14 cellular contexts compared by ENCODE assay signal in the genomic region with DNA sequence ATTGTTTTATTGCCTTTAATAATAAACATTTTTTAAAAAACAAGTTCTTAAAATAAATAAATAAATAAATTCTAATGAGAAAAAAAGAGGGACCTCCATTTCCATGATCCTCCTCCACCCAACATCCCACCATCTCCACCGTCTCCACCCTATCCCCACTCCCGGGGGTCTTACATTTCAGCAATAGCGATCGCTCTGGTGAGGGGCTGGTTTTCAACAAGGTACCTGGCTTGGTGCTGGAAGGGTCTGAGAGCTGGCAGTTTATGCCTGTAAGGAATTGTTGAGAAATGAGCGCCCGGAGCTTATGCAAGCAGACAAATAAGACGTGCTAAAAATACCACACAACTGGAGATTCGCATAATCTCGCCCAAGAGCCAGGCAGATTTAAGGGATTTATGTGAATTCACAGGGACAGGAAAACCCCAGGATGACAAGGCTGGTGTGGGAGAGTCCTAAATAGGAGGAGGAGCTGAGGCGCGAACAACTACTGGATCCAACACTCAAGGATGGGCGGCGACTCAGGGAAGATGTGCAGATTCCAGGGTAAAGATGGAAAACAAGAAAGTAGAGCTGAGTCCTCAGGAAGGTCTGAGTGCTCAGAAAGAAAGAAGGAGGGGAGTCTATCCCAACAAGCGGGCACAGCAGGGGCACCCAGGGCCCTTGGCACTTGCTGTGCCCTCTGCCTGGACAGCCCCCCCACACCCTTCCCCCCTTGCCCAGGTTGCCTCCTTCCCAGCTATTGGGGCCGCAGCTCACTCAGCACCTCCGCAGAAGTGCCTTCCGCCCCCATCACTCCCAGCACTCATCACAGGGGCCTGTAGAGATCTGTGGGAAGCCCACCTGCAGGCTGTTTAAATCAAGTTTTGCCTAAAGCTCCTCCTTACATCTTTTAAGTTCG. TPM values are rescaled to one million over a fixed set of nuclear protein-coding genes. Genes with fewer than 3 reads are reported as not detected.
A peak's percentile ranks its signal among the peaks of the same experiment; 100 is the strongest.
DNase-seq lines count a peak whose midpoint lies in the region; ATAC-seq and TF ChIP-seq lines count a peak whose summit lies in the region.
"Had no signal": no experiment of that assay in that cellular context is flagged by ENCODE, and none has a peak within 500 bp of the region (broad histone marks: within the 10 kb centered on the region; RNA-seq: fewer than 3 reads in every experiment).

No MANE protein-coding gene starts in this region.

- peaks cover 62% of the 10 kb centered on the region for H3K36me3 Mint-ChIP-seq in activated naive CD4-positive, alpha-beta T cell treated with anti-CD3 and anti-CD28 coated beads, Interleukin-2, amount 10 ng/mL, durations not matched to agents 7 days and 5 days
- peaks cover 84% of the 10 kb centered on the region for H3K36me3 Mint-ChIP-seq in activated T-helper 17 cell treated with anti-CD3 and anti-CD28 coated beads, Interleukin-2, amount 50 U/mL, for 72 hours (ENCODE audit: low read depth)

- H3K36me3 ChIP-seq in suprapubic skin, result peaks cover 9% of the 10 kb centered on the region

- H3K27me3 Mint-ChIP-seq in activated naive CD4-positive, alpha-beta T cell treated with anti-CD3 and anti-CD28 coated beads, Interleukin-2, amount 10 ng/mL, durations not matched to agents 7 days and 5 days, result no peaks in the 10 kb centered on the region
- no peaks in the 10 kb centered on the region for H3K27me3 Mint-ChIP-seq in activated T-helper 17 cell treated with anti-CD3 and anti-CD28 coated beads, Interleukin-2, amount 50 U/mL, for 72 hours
- H3K27me3 Mint-ChIP-seq: B cell had no signal

- H3K4me1 Mint-ChIP-seq in activated naive CD4-positive, alpha-beta T cell treated with anti-CD3 and anti-CD28 coated beads, Interleukin-2, amount 10 ng/mL, durations not matched to agents 7 days and 5 days, result peaks cover 56% of the 10 kb centered on the region
- H3K4me1 Mint-ChIP-seq in activated T-helper 17 cell treated with anti-CD3 and anti-CD28 coated beads, Interleukin-2, amount 50 U/mL, for 72 hours, result peaks cover 25% of the 10 kb centered on the region

- no peak overlapping the region for H3K27ac ChIP-seq in suprapubic skin
- H3K27ac ChIP-seq: epithelial cell of prostate had no signal

- no peaks in the 10 kb centered on the region for H3K9me3 ChIP-seq in suprapubic skin

- no peak for DNase-seq in activated naive CD4-positive, alpha-beta T cell treated with anti-CD3 and anti-CD28 coated beads, Interleukin-2, amount 10 ng/mL, durations not matched to agents 7 days and 5 days
- no peak for DNase-seq in activated naive CD4-positive, alpha-beta T cell treated with anti-CD3 and anti-CD28 coated beads, Interleukin-2, amount 50 U/mL, for 16 hours
- DNase-seq in iPS-NIHi11 (ENCODE audit: low spot score) (peak; percentile 45), suprapubic skin (ENCODE audit: low spot score in 2 of 2) (peak; percentile 44 to 63), NCI-H2107 treated with DMSO at 0.1 percent for 48 hours (lab: John Stamatoyannopoulos, UW; ENCODE audit: unreplicated experiment) (no peak), cardiac septum (ENCODE audit: low spot score) (no peak), T1000 (lab: John Stamatoyannopoulos, UW) (no peak)
- DNase-seq: islet precursor cell; natural killer cell; NCI-H1436 treated with DMSO at 0.1 percent for 48 hours; stimulated activated CD4-positive, alpha-beta T cell treated with anti-CD3 and anti-CD28 coated beads, Interleukin-12 subunit alpha, Interleukin-12 subunit beta, amount 100 ng/mL, for 4 hours had no signal

- ATAC-seq in activated T-helper 17 cell treated with anti-CD3 and anti-CD28 coated beads, Interleukin-2, amount 50 U/mL, for 72 hours (replicated peaks), result no peak
- ATAC-seq: natural killer cell had no signal

- H3K27ac Mint-ChIP-seq in activated naive CD4-positive, alpha-beta T cell treated with anti-CD3 and anti-CD28 coated beads, Interleukin-2, amount 10 ng/mL, durations not matched to agents 7 days and 5 days, result peak overlapping the region; percentile 69
- H3K27ac Mint-ChIP-seq in activated T-helper 17 cell treated with anti-CD3 and anti-CD28 coated beads, Interleukin-2, amount 50 U/mL, for 72 hours, result peak overlapping the region; percentile 77
- H3K27ac Mint-ChIP-seq: B cell, natural killer cell had no signal

- TF ChIP-seq POLR2A in suprapubic skin (IDR thresholded peaks at IDR 0.05), result no peak

- H3K27me3 ChIP-seq in suprapubic skin, result no peaks in the 10 kb centered on the region

- no peak overlapping the region for H3K4me3 ChIP-seq in suprapubic skin

- intact Hi-C loops in cardiac septum (cut with DNase I), result no loop called here

- H3K9me3 Mint-ChIP-seq in activated naive CD4-positive, alpha-beta T cell treated with anti-CD3 and anti-CD28 coated beads, Interleukin-2, amount 10 ng/mL, durations not matched to agents 7 days and 5 days, result no peaks in the 10 kb centered on the region
- H3K9me3 Mint-ChIP-seq in activated T-helper 17 cell treated with anti-CD3 and anti-CD28 coated beads, Interleukin-2, amount 50 U/mL, for 72 hours, result no peaks in the 10 kb centered on the region
- H3K9me3 Mint-ChIP-seq: natural killer cell had no signal

- TF ChIP-seq EP300 in suprapubic skin (IDR thresholded peaks at IDR 0.05), result no peak

- H3K4me3 Mint-ChIP-seq in activated naive CD4-positive, alpha-beta T cell treated with anti-CD3 and anti-CD28 coated beads, Interleukin-2, amount 10 ng/mL, durations not matched to agents 7 days and 5 days, result no peak overlapping the region
- H3K4me3 Mint-ChIP-seq in activated T-helper 17 cell treated with anti-CD3 and anti-CD28 coated beads, Interleukin-2, amount 50 U/mL, for 72 hours, result no peak overlapping the region
- H3K4me3 Mint-ChIP-seq: B cell, natural killer cell had no signal

- H3K4me1 ChIP-seq in suprapubic skin, result peaks cover 13% of the 10 kb centered on the region

- CTCF ChIA-PET in activated naive CD4-positive, alpha-beta T cell treated with anti-CD3 and anti-CD28 coated beads, Interleukin-2, amount 10 ng/mL, durations not matched to agents 7 days and 5 days (lab: Charles Lee), result interaction anchor here (1.1 to 2.2 kb wide), 3 partner anchors 18 to 164 kb away, joined by 3 to 7 read pairs (median 5); a partner anchor contains a TSS

- 37% methylated on average over 18 of the region's 18 CpGs for WGBS in suprapubic skin

- TF ChIP-seq CTCF in suprapubic skin (IDR thresholded peaks at IDR 0.05), result no peak

RNA-seq across cellular contexts. Expression of a gene that starts 27.0 kb away (rescaled TPM):
- total RNA-seq in activated T-helper 17 cell treated with anti-CD3 and anti-CD28 coated beads, Interleukin-2, amount 50 U/mL, for 72 hours, result 10 to 100 TPM; 43.4 to 57.8 TPM
- total RNA-seq in suprapubic skin, result 10 to 100 TPM; 15.8 to 22.9 (median 20.0) TPM
- total RNA-seq in cardiac septum, result 1.8 TPM

RNA-seq across cellular contexts. Expression of a gene that starts 35.5 kb away (rescaled TPM):
- 10 to 100 TPM; 46.4 to 54.4 TPM for total RNA-seq in activated T-helper 17 cell treated with anti-CD3 and anti-CD28 coated beads, Interleukin-2, amount 50 U/mL, for 72 hours
- total RNA-seq in suprapubic skin (10 to 100 TPM; 35.0 to 49.6 (median 45.2) TPM), cardiac septum (26.3 TPM)

Comparison
In these comparisons a context has a peak if more than half of its experiments do, and no peak if none do; other contexts are left out.
1. DNase-seq: peak in iPS-NIHi11 (single experiment) and suprapubic skin (2 of 2); none in activated naive CD4-positive, alpha-beta T cell treated with anti-CD3 and anti-CD28 coated beads, Interleukin-2, amount 10 ng/mL, durations not matched to agents 7 days and 5 days (single experiment), activated naive CD4-positive, alpha-beta T cell treated with anti-CD3 and anti-CD28 coated beads, Interleukin-2, amount 50 U/mL, for 16 hours (single experiment), NCI-H2107 treated with DMSO at 0.1 percent for 48 hours (single experiment), cardiac septum (single experiment) and T1000 (single experiment).